1 cellular context compared by ENCODE assay signal in the genomic region with DNA sequence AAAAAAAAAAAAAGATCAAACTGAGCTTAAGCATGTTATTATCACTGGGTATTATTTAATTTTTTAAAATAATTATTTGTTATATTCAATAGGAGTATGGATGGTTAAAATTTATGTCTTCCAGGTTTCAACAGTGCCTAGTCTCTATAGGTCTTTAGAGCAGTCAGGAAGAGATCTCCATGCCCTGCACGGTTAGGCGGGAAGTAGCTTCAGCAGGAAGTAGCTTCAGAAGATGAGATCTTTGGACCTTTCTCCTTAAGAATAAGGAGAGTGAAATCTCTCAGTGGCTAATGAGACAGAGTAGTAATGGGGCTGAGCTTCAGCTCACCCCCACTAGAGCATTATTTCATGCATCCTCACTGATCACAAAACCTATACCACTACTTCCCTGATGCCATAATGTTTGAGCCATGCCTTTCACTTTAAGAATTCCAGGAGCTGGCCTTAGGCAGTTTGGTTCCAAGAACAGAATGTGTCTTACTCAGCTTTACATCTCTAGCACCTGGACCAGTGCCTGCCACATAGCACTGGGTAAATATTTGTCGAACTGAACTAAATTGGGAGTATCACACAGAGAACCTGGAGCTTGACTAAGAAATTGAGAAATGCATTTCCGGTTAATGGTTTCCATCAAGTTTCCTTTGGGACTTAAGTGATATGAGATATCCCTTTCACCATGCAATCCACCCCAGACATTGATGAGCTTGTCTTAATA.
TF ChIP-seq lines count a peak whose summit lies in the region.

No MANE protein-coding gene starts in this region.

TF ChIP-seq in WTC11, 78 proteins besides CTCF, POLR2A, EP300 and RAD21 (continued from another document):
- TF ChIP-seq, protein P1, sequence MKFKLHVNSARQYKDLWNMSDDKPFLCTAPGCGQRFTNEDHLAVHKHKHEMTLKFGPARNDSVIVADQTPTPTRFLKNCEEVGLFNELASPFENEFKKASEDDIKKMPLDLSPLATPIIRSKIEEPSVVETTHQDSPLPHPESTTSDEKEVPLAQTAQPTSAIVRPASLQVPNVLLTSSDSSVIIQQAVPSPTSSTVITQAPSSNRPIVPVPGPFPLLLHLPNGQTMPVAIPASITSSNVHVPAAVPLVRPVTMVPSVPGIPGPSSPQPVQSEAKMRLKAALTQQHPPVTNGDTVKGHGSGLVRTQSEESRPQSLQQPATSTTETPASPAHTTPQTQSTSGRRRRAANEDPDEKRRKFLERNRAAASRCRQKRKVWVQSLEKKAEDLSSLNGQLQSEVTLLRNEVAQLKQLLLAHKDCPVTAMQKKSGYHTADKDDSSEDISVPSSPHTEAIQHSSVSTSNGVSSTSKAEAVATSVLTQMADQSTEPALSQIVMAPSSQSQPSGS (CRISPR knock-in tag; IDR thresholded peaks at IDR 0.05; ENCODE audit: borderline replicate concordance, low read depth) = no peak
- no peak for TF ChIP-seq PRRX2 (CRISPR knock-in tag; IDR thresholded peaks at IDR 0.05)
